ENCODE assay signal across 16 cellular contexts in the genomic region with DNA sequence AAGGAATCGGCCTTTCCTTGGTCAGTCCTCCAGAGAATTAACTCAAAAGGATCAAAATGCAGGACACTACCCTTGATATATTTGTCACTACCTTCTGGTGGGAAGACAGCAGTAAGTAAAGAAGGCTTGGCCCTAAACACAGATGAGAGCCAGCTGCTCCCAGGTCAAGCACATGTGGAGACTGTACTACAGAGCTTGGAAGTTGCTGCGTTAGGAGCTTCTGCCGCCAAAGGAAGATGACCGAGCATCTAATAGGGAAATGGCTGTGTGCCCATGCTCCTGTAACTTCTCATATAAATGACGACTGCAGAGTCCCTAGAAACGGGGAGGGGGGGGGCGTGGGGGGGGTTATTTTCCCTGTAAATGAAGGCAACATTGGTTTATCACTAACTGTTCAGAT. TPM values are rescaled to one million over a fixed set of nuclear protein-coding genes. Genes with fewer than 3 reads are reported as not detected.
DNase-seq lines count a peak whose midpoint lies in the region; ATAC-seq and TF ChIP-seq lines count a peak whose summit lies in the region.
"Had no signal": no experiment of that assay in that cellular context is flagged by ENCODE, and none has a peak within 500 bp of the region (broad histone marks: within the 10 kb centered on the region; RNA-seq: fewer than 3 reads in every experiment).

No MANE protein-coding gene starts in this region.

- H3K4me2 ChIP-seq in GM23338: no peak overlapping the region

- no peaks in the 10 kb centered on the region for H3K79me2 ChIP-seq in GM23338 (replicated peaks; ENCODE audit: insufficient read depth)

- H3K4me1 Mint-ChIP-seq in GM23338 (peaks cover 18% of the 10 kb centered on the region), WTC11 (peaks cover under 1% of the 10 kb centered on the region; the same call in 1 of the 2 replicates)

- ATAC-seq in GM23338: peak; percentile 5
- no peak; the same call in 1 of the 2 replicates for ATAC-seq in WTC11
- peak in 6 of 8 donors; percentile 36 to 51 (median 38) for ATAC-seq in heart right ventricle
- peak; percentile 19 for ATAC-seq in sciatic nerve
- ATAC-seq in GM18861 (IDR thresholded peaks at IDR 0.05; ENCODE audit: unreplicated experiment): no peak

- H3K36me3 Mint-ChIP-seq in GM23338 (ENCODE audit: low read depth): peaks cover 56% of the 10 kb centered on the region
- H3K36me3 Mint-ChIP-seq in WTC11: peaks cover 38% of the 10 kb centered on the region

- H3K36me3 ChIP-seq in GM23338 (ENCODE audit: insufficient read depth): peaks cover 30% of the 10 kb centered on the region
- H3K36me3 ChIP-seq in heart right ventricle: peaks cover 0 to 64% (median 0%) of the 10 kb centered on the region in 9 donors

- POLR2A ChIA-PET in WTC11 (lab: Charles Lee): interaction anchor here (0.6 kb wide), 3 partner anchors 86 to 428 kb away, joined by 4 read pairs; no protein-coding TSS in a partner anchor

- H3K27me3 ChIP-seq in GM23338 (ENCODE audit: insufficient read depth) (no peaks in the 10 kb centered on the region), heart right ventricle (no peaks in the 10 kb centered on the region)

- peaks cover 21% of the 10 kb centered on the region for H3K27me3 Mint-ChIP-seq in GM23338 (ENCODE audit: insufficient read depth, low read depth, poor library complexity)
- no peaks in the 10 kb centered on the region for H3K27me3 Mint-ChIP-seq in WTC11 (ENCODE audit: low read depth)
- H3K27me3 Mint-ChIP-seq: CD4-positive, CD25-positive, alpha-beta regulatory T cell had no signal

- H3K9me3 Mint-ChIP-seq in GM23338 (no peaks in the 10 kb centered on the region), WTC11 (no peaks in the 10 kb centered on the region)
- H3K9me3 Mint-ChIP-seq: CD4-positive, CD25-positive, alpha-beta regulatory T cell had no signal

- CTCF ChIA-PET in WTC11 (lab: Charles Lee): interaction anchor here (0.6 to 1.6 kb wide), 3 partner anchors 127 to 622 kb away, joined by 3 to 4 read pairs (median 4); no protein-coding TSS in a partner anchor

- H3K4me3 ChIP-seq in GM23338: no peak overlapping the region
- no peak overlapping the region for H3K4me3 ChIP-seq in heart right ventricle

- no peaks in the 10 kb centered on the region for H3K9me3 ChIP-seq in heart right ventricle

- no peak for DNase-seq in GM23338 (ENCODE audit: low spot score)
- DNase-seq in WTC11 (ENCODE audit: low spot score): no peak
- no peak for DNase-seq in heart right ventricle
- no peak for DNase-seq in sciatic nerve (ENCODE audit: low spot score)
- no peak for DNase-seq in OCI-M1 (lab: John Stamatoyannopoulos, UW)
- no peak for DNase-seq in SKM-1 (lab: John Stamatoyannopoulos, UW; ENCODE audit: unreplicated experiment)
- no peak for DNase-seq in GM19240 (ENCODE audit: insufficient read length, low spot score)
- DNase-seq: ACHN; Calu3; CD4-positive, CD25-positive, alpha-beta regulatory T cell; H7; Kasumi-1; NCI-H1417 treated with DMSO at 0.1 percent for 48 hours; NCI-H2029; NCI-H510A treated with DMSO at 0.1 percent for 48 hours had no signal

- intact Hi-C loops in heart right ventricle (cut with DNase I): no loop called here
- intact Hi-C loops in sciatic nerve (cut with DNase I): no loop called here

- H3K27ac Mint-ChIP-seq in GM23338: peak overlapping the region; percentile 78; the same call in 1 of the 2 replicates
- H3K27ac Mint-ChIP-seq in WTC11: peak overlapping the region; percentile 70
- H3K27ac Mint-ChIP-seq: CD4-positive, CD25-positive, alpha-beta regulatory T cell had no signal

- H3K27ac ChIP-seq in GM23338 (ENCODE audit: low read depth) (peak overlapping the region; percentile 86), heart right ventricle (peak overlapping the region in 4 of 10 donors; percentile 5 to 60 (median 51))

- TF ChIP-seq CTCF in GM23338 (conservative IDR thresholded peaks at IDR 0.05; ENCODE audit: low read depth in 2 of 2): no peak
- no peak for TF ChIP-seq CTCF in WTC11 (IDR thresholded peaks at IDR 0.05)
- no peak for TF ChIP-seq CTCF in heart right ventricle (IDR thresholded peaks at IDR 0.05)

- H3K4me3 Mint-ChIP-seq in GM23338: no peak overlapping the region
- no peak overlapping the region for H3K4me3 Mint-ChIP-seq in WTC11
- H3K4me3 Mint-ChIP-seq: CD4-positive, CD25-positive, alpha-beta regulatory T cell had no signal

- WGBS in heart right ventricle, 2 donors: 35 to 52% methylated on average over 7 of the region's 7 CpGs

- H3K4me1 ChIP-seq in GM23338 (ENCODE audit: insufficient read depth) (peaks cover 1% of the 10 kb centered on the region; the same call in 1 of the 2 replicates), heart right ventricle (peaks cover under 1 to 33% (median 19%) of the 10 kb centered on the region in 9 donors)

- no peak overlapping the region for H2AFZ ChIP-seq in GM23338

- H4K20me1 ChIP-seq in GM23338 (replicated peaks; ENCODE audit: insufficient read depth): peaks cover 17% of the 10 kb centered on the region

- H3F3A ChIP-seq in GM23338 (replicated peaks; ENCODE audit: low read depth): peaks cover 55% of the 10 kb centered on the region

- no peaks in the 10 kb centered on the region for H3K9me2 ChIP-seq in GM23338 (ENCODE audit: insufficient read depth)

TF ChIP-seq in GM23338, 12 proteins besides CTCF, POLR2A, EP300 and RAD21 (continues in another document):
- TF ChIP-seq ZNF114 (CRISPR knock-in tag; IDR thresholded peaks at IDR 0.05): no peak
- TF ChIP-seq JUNB (IDR thresholded peaks at IDR 0.05; ENCODE audit: unreplicated experiment): no peak
- TF ChIP-seq CREB1 (CRISPR knock-in tag; IDR thresholded peaks at IDR 0.05; ENCODE audit: low read depth): no peak
- TF ChIP-seq, protein P1, sequence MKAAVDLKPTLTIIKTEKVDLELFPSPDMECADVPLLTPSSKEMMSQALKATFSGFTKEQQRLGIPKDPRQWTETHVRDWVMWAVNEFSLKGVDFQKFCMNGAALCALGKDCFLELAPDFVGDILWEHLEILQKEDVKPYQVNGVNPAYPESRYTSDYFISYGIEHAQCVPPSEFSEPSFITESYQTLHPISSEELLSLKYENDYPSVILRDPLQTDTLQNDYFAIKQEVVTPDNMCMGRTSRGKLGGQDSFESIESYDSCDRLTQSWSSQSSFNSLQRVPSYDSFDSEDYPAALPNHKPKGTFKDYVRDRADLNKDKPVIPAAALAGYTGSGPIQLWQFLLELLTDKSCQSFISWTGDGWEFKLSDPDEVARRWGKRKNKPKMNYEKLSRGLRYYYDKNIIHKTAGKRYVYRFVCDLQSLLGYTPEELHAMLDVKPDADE (IDR thresholded peaks at IDR 0.05): no peak

TF ChIP-seq in WTC11, 78 proteins besides CTCF, POLR2A, EP300 and RAD21:
- TF ChIP-seq NR1H2 (CRISPR knock-in tag; IDR thresholded peaks at IDR 0.05) (no peak), FOXJ3 (CRISPR knock-in tag; IDR thresholded peaks at IDR 0.05; ENCODE audit: borderline replicate concordance) (no peak), TCF7 (CRISPR knock-in tag; IDR thresholded peaks at IDR 0.05; ENCODE audit: low read depth) (no peak), PRRX2 (CRISPR knock-in tag; IDR thresholded peaks at IDR 0.05) (no peak)
- TF ChIP-seq, protein P2, sequence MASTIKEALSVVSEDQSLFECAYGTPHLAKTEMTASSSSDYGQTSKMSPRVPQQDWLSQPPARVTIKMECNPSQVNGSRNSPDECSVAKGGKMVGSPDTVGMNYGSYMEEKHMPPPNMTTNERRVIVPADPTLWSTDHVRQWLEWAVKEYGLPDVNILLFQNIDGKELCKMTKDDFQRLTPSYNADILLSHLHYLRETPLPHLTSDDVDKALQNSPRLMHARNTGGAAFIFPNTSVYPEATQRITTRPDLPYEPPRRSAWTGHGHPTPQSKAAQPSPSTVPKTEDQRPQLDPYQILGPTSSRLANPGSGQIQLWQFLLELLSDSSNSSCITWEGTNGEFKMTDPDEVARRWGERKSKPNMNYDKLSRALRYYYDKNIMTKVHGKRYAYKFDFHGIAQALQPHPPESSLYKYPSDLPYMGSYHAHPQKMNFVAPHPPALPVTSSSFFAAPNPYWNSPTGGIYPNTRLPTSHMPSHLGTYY (CRISPR knock-in tag; IDR thresholded peaks at IDR 0.05): no peak

RNA-seq across cellular contexts. Expression of a gene that starts 59.0 kb away (rescaled TPM):
- 698 and 727 TPM in 2 replicates for total RNA-seq in GM23338 (2014; rRNA removed; shearing (Covaris generic))
- polyA plus RNA-seq in GM23338 (2016; fragmentation: Nextera tagmentation; extraction: Ambion mirVana) (215 and 220 TPM in 2 replicates), heart right ventricle (10 to 100 TPM; 34.4 to 41.3 TPM)
- total RNA-seq in WTC11 (2021) (483 to 623 TPM (median 614 TPM) in 3 replicates), heart right ventricle (100 to 1,000 TPM in 1 of 10 donors, 10 to 100 TPM in 9; 43.7 to 162 (median 71.0) TPM), sciatic nerve (54.9 TPM)

Comparison
In these comparisons a context has a peak if more than half of its experiments do, and no peak if none do; other contexts are left out.
1. ATAC-seq: peak in GM23338 (single experiment), heart right ventricle (6 of 8) and sciatic nerve (single experiment); none in WTC11 (single experiment) and GM18861 (single experiment).